8 cellular contexts compared by ENCODE assay signal in the genomic region with DNA sequence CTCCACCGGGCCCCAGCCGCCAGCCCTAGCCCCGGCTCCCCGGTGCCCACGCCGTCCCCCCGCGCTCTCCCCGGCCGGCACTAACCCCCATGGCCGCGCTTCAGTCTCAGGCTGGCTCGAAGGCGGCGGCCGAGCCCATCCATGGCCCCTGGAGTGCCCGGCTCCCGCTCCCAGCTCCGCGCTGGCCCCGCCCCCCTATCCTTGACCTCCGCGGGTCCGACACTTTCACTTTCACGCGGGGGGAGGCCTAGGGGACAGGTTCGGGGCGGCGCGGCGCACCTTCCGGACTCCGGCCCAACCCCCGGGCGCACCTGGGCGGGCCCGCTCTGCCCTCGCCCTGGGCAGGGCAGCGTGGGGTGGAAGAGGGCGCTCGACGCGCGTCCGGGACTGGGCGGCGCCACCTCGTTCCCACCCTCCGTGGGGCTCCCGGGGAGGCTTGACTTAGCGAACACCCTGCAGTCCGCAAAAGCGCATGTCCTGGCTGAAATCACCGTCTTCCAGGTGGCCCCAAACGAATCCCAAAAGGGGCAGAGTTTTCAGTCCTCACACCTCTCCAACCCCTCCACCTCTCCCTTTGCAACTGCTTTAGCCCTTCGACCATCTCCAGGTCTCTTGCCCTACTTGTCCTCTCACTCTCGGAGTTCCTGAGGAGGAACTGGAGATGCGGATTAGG. TPM values are rescaled to one million over a fixed set of nuclear protein-coding genes. Genes with fewer than 3 reads are reported as not detected.
A peak's percentile ranks its signal among the peaks of the same experiment; 100 is the strongest.
DNase-seq lines count a peak whose midpoint lies in the region; ATAC-seq, FAIRE-seq and TF ChIP-seq lines count a peak whose summit lies in the region.

No MANE protein-coding gene starts in this region.

- no peak for DNase-seq in GM19239 (ENCODE audit: insufficient read length, low spot score)
- DNase-seq in T-helper 22 cell (ENCODE audit: low read depth): peak; percentile 51
- peak; percentile 69 to 87 for DNase-seq in T47D (ENCODE audit: low read depth in 1 of 2, low spot score in 1 of 2)
- DNase-seq in mesenteric fat pad (ENCODE audit: low spot score): peak; percentile 91
- peak; percentile 69 for DNase-seq in stimulated activated naive CD4-positive, alpha-beta T cell treated with Interleukin-2 at 50 U/mL for 16 hours (lab: John Stamatoyannopoulos, UW)
- DNase-seq in GF-D8 (lab: John Stamatoyannopoulos, UW): no peak

- H3K27ac ChIP-seq in C4-2B: peak overlapping the region; percentile 67

- peak; percentile 31 for ATAC-seq in HG03378 (IDR thresholded peaks at IDR 0.05; ENCODE audit: unreplicated experiment)

- no peak for TF ChIP-seq CTCF in C4-2B (conservative IDR thresholded peaks at IDR 0.05)

- peak; percentile 21 for FAIRE-seq in GM19239 (lab: Jason Lieb, UNC)

- in situ Hi-C loops in T47D (cut with HindIII; ENCODE audit: low pct_unique_long_range_greater_than_20kb, low sequenced_read_pairs): no loop called here

RNA-seq across cellular contexts. Expression of gene DENND2D, which starts 3.9 kb away (rescaled TPM):
- total RNA-seq in mesenteric fat pad: 33.0 TPM

RNA-seq across cellular contexts. Expression of gene CHI3L2, which starts 23.2 kb away (rescaled TPM):
- total RNA-seq in mesenteric fat pad: 12.4 TPM

Comparison
In these comparisons a context has a peak if more than half of its experiments do, and no peak if none do; other contexts are left out.
1. DNase-seq: peak in T-helper 22 cell (single experiment), T47D (2 of 2), mesenteric fat pad (single experiment) and stimulated activated naive CD4-positive, alpha-beta T cell treated with Interleukin-2 at 50 U/mL for 16 hours (single experiment); none in GM19239 (single experiment) and GF-D8 (single experiment).